Comparison of ENCODE assay signal across 8 cellular contexts in the genomic region with DNA sequence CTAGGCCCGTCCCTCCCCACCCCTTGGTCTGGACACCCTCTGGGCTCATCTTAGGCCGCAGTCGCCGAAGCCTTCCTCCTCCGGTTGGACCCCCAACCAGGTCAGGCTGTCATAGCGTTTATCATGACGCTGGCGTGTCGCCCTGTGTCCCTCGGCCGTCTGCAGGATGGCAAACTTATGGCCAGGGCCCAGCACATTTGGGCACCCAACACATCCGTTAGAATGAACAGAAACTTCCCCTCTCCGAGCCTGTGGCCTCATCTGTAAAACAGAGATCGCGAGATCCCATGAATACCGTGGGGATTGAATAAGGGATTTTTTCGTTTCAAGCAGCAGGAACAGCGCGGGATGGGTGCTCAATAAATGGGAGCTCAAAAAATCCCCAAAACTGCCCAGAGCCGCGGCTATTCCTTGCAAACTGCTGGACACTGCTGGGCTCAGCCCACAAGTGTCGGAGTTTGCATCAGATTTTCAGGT. TPM values are rescaled to one million over a fixed set of nuclear protein-coding genes. Genes with fewer than 3 reads are reported as not detected.
DNase-seq lines count a peak whose midpoint lies in the region; ATAC-seq, FAIRE-seq and TF ChIP-seq lines count a peak whose summit lies in the region.

No MANE protein-coding gene starts in this region.

- H3K9me2 ChIP-seq in hepatocyte (replicated peaks; ENCODE audit: insufficient read depth), result no peaks in the 10 kb centered on the region

- peak overlapping the region; percentile 85 for H2AFZ ChIP-seq in hepatocyte

- H3K9ac ChIP-seq in adipocyte (ENCODE audit: low read length) (peak overlapping the region; percentile 96), skeletal muscle tissue (ENCODE audit: low read depth in 1 of 3, low read length in 3 of 3) (peak overlapping the region; percentile 90 to 96 (median 93))

- no peaks in the 10 kb centered on the region for H3K27me3 ChIP-seq in adipocyte (replicated peaks; ENCODE audit: control insufficient read depth, insufficient read depth, low read length)
- H3K27me3 ChIP-seq in hepatocyte, result no peaks in the 10 kb centered on the region
- H3K27me3 ChIP-seq in skeletal muscle tissue (ENCODE audit: control insufficient read depth in 3 of 3, insufficient read depth in 3 of 3, low read length in 3 of 3), result no peaks in the 10 kb centered on the region

- peak overlapping the region; percentile 95 for H3K4me2 ChIP-seq in A549
- peak overlapping the region; percentile 86 for H3K4me2 ChIP-seq in hepatocyte

- TF ChIP-seq CTCF in A549 (IDR thresholded peaks at IDR 0.05), result no peak
- TF ChIP-seq CTCF in hepatocyte (IDR thresholded peaks at IDR 0.05; ENCODE audit: poor library complexity), result no peak

- peak; percentile 63 to 74 for ATAC-seq in A549

- no peak for TF ChIP-seq POLR2A in A549 (IDR thresholded peaks at IDR 0.05; ENCODE audit: low read length)

- peaks cover 18% of the 10 kb centered on the region; the same call in 1 of the 3 replicates for H3K4me1 ChIP-seq in A549
- H3K4me1 ChIP-seq in adipocyte (ENCODE audit: control insufficient read depth, insufficient read depth, low read length), result peaks cover 25% of the 10 kb centered on the region
- H3K4me1 ChIP-seq in hepatocyte (ENCODE audit: insufficient read depth), result peaks cover 9% of the 10 kb centered on the region
- H3K4me1 ChIP-seq in skeletal muscle tissue (ENCODE audit: control insufficient read depth in 3 of 3, insufficient read depth in 3 of 3, low read length in 3 of 3), result peaks cover 16 to 27% (median 20%) of the 10 kb centered on the region in 3 donors

- POLR2A ChIA-PET in A549 (lab: Yijun Ruan, JAX) (interaction anchor here (0.6 to 1.9 kb wide), 9 partner anchors 10 to 495 kb away, joined by 3 to 17 read pairs (median 4); no protein-coding TSS in a partner anchor), HEK293T (lab: Yijun Ruan, JAX) (interaction anchor here (0.8 to 1.3 kb wide), 7 partner anchors 18 to 163 kb away, joined by 3 to 5 read pairs (median 3); no protein-coding TSS in a partner anchor)

- H3K9me3 ChIP-seq in A549 (no peaks in the 10 kb centered on the region), adipocyte (ENCODE audit: control insufficient read depth, low read length) (no peaks in the 10 kb centered on the region), hepatocyte (ENCODE audit: low read depth) (no peaks in the 10 kb centered on the region), skeletal muscle tissue (ENCODE audit: control insufficient read depth in 3 of 3, low read length in 3 of 3) (no peaks in the 10 kb centered on the region)

- peak overlapping the region; percentile 87 to 92 for H3K27ac ChIP-seq in A549
- peak overlapping the region; percentile 94 for H3K27ac ChIP-seq in hepatocyte
- peak overlapping the region; percentile 95 for H3K27ac ChIP-seq in skeletal muscle tissue (ENCODE audit: low read depth, low read length)

- peaks cover 15% of the 10 kb centered on the region for H3K36me3 ChIP-seq in adipocyte (ENCODE audit: control insufficient read depth, insufficient read depth, low read length, severe bottlenecking)
- no peaks in the 10 kb centered on the region for H3K36me3 ChIP-seq in hepatocyte (replicated peaks; ENCODE audit: insufficient read depth, low read depth)
- H3K36me3 ChIP-seq in skeletal muscle tissue (ENCODE audit: control insufficient read depth in 3 of 3, insufficient read depth in 3 of 3, low read length in 3 of 3), result peaks cover 0 to 13% (median 6%) of the 10 kb centered on the region in 3 donors

- H3K4me3 ChIP-seq in A549 (peak overlapping the region; percentile 77), adipocyte (ENCODE audit: low read length) (peak overlapping the region; percentile 92), hepatocyte (peak overlapping the region; percentile 83), skeletal muscle tissue (ENCODE audit: low read length in 3 of 3) (peak overlapping the region; percentile 89 to 98 (median 98))

- CTCF ChIA-PET in A549 (lab: Yijun Ruan, JAX), result interaction anchor here (0.6 to 1.7 kb wide), 6 partner anchors 20 to 1453 kb away, joined by 3 to 6 read pairs (median 4); no protein-coding TSS in a partner anchor
- CTCF ChIA-PET in HEK293T (lab: Yijun Ruan, JAX), result no interaction called here

- no peak for FAIRE-seq in A549 (lab: Jason Lieb, UNC)

- H3K79me2 ChIP-seq in hepatocyte, result peaks cover 40% of the 10 kb centered on the region

- TF ChIP-seq RAD21 in A549 (conservative IDR thresholded peaks at IDR 0.05 in 1 of 2, IDR thresholded peaks at IDR 0.05 in 1 of 2), result no peak

- 0% methylated on average over 11 of the region's 22 CpGs for WGBS in A549 (ENCODE audit: missing lambda C conversion rate)
- 38% methylated on average over 22 of the region's 22 CpGs for WGBS in hepatocyte (ENCODE audit: low lambda C conversion rate, missing lambda C conversion rate)

- TF ChIP-seq EP300 in A549 (IDR thresholded peaks at IDR 0.05), result no peak

- DNase-seq in A549 (ENCODE audit: low read depth in 1 of 2, low spot score in 1 of 2) (peak in 1 of 2 experiments; percentile 69), GF-D8 (lab: John Stamatoyannopoulos, UW) (peak; percentile 67), HEK293T (ENCODE audit: extremely low spot score) (peak; percentile 39), MV-4-11 (lab: John Stamatoyannopoulos, UW) (peak; percentile 83), adipocyte (ENCODE audit: low read depth) (peak; percentile 87), hepatocyte (ENCODE audit: low spot score) (peak; percentile 64), COR-L47 (lab: John Stamatoyannopoulos, UW) (no peak)

- H4K20me1 ChIP-seq in hepatocyte (ENCODE audit: insufficient read depth, poor library complexity, severe bottlenecking), result peaks cover 8% of the 10 kb centered on the region

TF ChIP-seq in A549, 52 proteins besides CTCF, POLR2A, EP300 and RAD21 (continues in another document):
- no peak for TF ChIP-seq HOXA7 (CRISPR knock-in tag; IDR thresholded peaks at IDR 0.05)
- no peak for TF ChIP-seq HDAC2 (IDR thresholded peaks at IDR 0.05)
- TF ChIP-seq, protein P1, sequence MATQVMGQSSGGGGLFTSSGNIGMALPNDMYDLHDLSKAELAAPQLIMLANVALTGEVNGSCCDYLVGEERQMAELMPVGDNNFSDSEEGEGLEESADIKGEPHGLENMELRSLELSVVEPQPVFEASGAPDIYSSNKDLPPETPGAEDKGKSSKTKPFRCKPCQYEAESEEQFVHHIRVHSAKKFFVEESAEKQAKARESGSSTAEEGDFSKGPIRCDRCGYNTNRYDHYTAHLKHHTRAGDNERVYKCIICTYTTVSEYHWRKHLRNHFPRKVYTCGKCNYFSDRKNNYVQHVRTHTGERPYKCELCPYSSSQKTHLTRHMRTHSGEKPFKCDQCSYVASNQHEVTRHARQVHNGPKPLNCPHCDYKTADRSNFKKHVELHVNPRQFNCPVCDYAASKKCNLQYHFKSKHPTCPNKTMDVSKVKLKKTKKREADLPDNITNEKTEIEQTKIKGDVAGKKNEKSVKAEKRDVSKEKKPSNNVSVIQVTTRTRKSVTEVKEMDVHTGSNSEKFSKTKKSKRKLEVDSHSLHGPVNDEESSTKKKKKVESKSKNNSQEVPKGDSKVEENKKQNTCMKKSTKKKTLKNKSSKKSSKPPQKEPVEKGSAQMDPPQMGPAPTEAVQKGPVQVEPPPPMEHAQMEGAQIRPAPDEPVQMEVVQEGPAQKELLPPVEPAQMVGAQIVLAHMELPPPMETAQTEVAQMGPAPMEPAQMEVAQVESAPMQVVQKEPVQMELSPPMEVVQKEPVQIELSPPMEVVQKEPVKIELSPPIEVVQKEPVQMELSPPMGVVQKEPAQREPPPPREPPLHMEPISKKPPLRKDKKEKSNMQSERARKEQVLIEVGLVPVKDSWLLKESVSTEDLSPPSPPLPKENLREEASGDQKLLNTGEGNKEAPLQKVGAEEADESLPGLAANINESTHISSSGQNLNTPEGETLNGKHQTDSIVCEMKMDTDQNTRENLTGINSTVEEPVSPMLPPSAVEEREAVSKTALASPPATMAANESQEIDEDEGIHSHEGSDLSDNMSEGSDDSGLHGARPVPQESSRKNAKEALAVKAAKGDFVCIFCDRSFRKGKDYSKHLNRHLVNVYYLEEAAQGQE (IDR thresholded peaks at IDR 0.05), result peak; percentile 77
- no peak for TF ChIP-seq ZNF302 (CRISPR knock-in tag; IDR thresholded peaks at IDR 0.05)
- TF ChIP-seq TP53 (CRISPR knock-in tag; IDR thresholded peaks at IDR 0.05), result no peak

TF ChIP-seq in HEK293T, 16 proteins besides CTCF, POLR2A, EP300 and RAD21:
- TF ChIP-seq LEF1 (IDR thresholded peaks at IDR 0.05; ENCODE audit: borderline replicate concordance) (no peak), HDGF (IDR thresholded peaks at IDR 0.05; ENCODE audit: borderline replicate concordance) (no peak), FOXK2 (IDR thresholded peaks at IDR 0.05) (no peak), L3MBTL2 (conservative IDR thresholded peaks at IDR 0.05) (no peak), CTBP1 (IDR thresholded peaks at IDR 0.05; ENCODE audit: borderline replicate concordance) (no peak)

RNA-seq across cellular contexts. Expression of a gene that starts 0.6 kb away (rescaled TPM):
- polyA plus RNA-seq in A549 (2011; rRNA removed) (6.8 and 7.1 TPM in 2 replicates), A549 (2017; fragmentation: RNase III; extraction: RNeasy Plus Mini Kit Qiagen cat#74134 plus additional on column Dnase treatment) (17.6 to 22.7 TPM (median 21.8 TPM) in 3 replicates), hepatocyte (60.3 and 76.9 TPM in 2 replicates)
- polyA plus RNA-seq in A549 (2012; cell fraction: cytosol; rRNA removed), result 16.4 and 24.3 TPM in 2 replicates
- 118 and 171 TPM in 2 replicates for polyA plus RNA-seq in A549 (2012; cell fraction: nucleus; rRNA removed)
- polyA minus RNA-seq in A549 (2011; rRNA and poly(A)+ RNA removed), result 4.6 and 6.7 TPM in 2 replicates
- total RNA-seq in hepatocyte (30.5 and 33.9 TPM in 2 replicates), skeletal muscle tissue (13.6 TPM)
